In genomic region chr18:58438984-58439311, GRCh38 we compare ENCODE assay signal across 10 cellular contexts.
A peak's percentile ranks its signal among the peaks of the same experiment; 100 is the strongest.
DNase-seq lines count a peak whose midpoint lies in the region; ATAC-seq lines count a peak whose summit lies in the region.
"Had no signal": no experiment of that assay in that cellular context is flagged by ENCODE, and none has a peak within 500 bp of the region (broad histone marks: within the 10 kb centered on the region; RNA-seq: fewer than 3 reads in every experiment).

No MANE protein-coding gene starts in this region.

- POLR2A ChIA-PET in activated CD4-positive, alpha-beta memory T cell treated with anti-CD3 and anti-CD28 coated beads for 36 hours (lab: Charles Lee): interaction anchor here (0.5 kb wide), 1 partner anchor 395 kb away, joined by 3 read pairs; the partner anchor contains the start of gene NEDD4L

- H3K27ac Mint-ChIP-seq in T-helper 1 cell treated with Interleukin-12 subunit alpha and Interleukin-12 subunit beta and Interleukin-4 antibody, amounts not matched to agents 30 μg/mL and 1 μg/mL, for 36 hours: peak overlapping the region; percentile 93
- peak overlapping the region; percentile 78 for H3K27ac Mint-ChIP-seq in activated CD4-positive, alpha-beta memory T cell treated with anti-CD3 and anti-CD28 coated beads for 36 hours
- peak overlapping the region; percentile 76 to 91 (median 85) for H3K27ac Mint-ChIP-seq in immature natural killer cell
- H3K27ac Mint-ChIP-seq in stimulated activated naive B cell treated with anti-CD40 and anti-IgM and Interleukin-4, amounts not matched to agents 10 μg/mL and 1 μg/mL and 100 μg/mL, for 72 hours: no peak overlapping the region

- ATAC-seq in stimulated activated naive B cell treated with anti-CD40 and anti-IgM and Interleukin-4, amounts not matched to agents 10 μg/mL and 1 μg/mL and 100 μg/mL, for 72 hours (replicated peaks): peak; percentile 23 to 36
- ATAC-seq in GM21825 (IDR thresholded peaks at IDR 0.05; ENCODE audit: unreplicated experiment): no peak
- ATAC-seq: HCT116 had no signal

- H3K27me3 Mint-ChIP-seq in T-helper 1 cell treated with Interleukin-12 subunit alpha and Interleukin-12 subunit beta and Interleukin-4 antibody, amounts not matched to agents 30 μg/mL and 1 μg/mL, for 36 hours (ENCODE audit: low read depth): peaks cover 11% of the 10 kb centered on the region
- H3K27me3 Mint-ChIP-seq in activated CD4-positive, alpha-beta memory T cell treated with anti-CD3 and anti-CD28 coated beads for 36 hours: no peaks in the 10 kb centered on the region
- H3K27me3 Mint-ChIP-seq in immature natural killer cell (ENCODE audit: low read depth in 3 of 3): peaks cover 0 to 5% (median 1%) of the 10 kb centered on the region in 3 donors
- H3K27me3 Mint-ChIP-seq in stimulated activated naive B cell treated with anti-CD40 and anti-IgM and Interleukin-4, amounts not matched to agents 10 μg/mL and 1 μg/mL and 100 μg/mL, for 72 hours: no peaks in the 10 kb centered on the region

- H3K36me3 Mint-ChIP-seq in T-helper 1 cell treated with Interleukin-12 subunit alpha and Interleukin-12 subunit beta and Interleukin-4 antibody, amounts not matched to agents 30 μg/mL and 1 μg/mL, for 36 hours (ENCODE audit: low read depth): peaks cover 3% of the 10 kb centered on the region
- no peaks in the 10 kb centered on the region for H3K36me3 Mint-ChIP-seq in activated CD4-positive, alpha-beta memory T cell treated with anti-CD3 and anti-CD28 coated beads for 36 hours
- H3K36me3 Mint-ChIP-seq in immature natural killer cell: peaks cover 0 to 5% (median 0%) of the 10 kb centered on the region in 3 donors
- H3K36me3 Mint-ChIP-seq in stimulated activated naive B cell treated with anti-CD40 and anti-IgM and Interleukin-4, amounts not matched to agents 10 μg/mL and 1 μg/mL and 100 μg/mL, for 72 hours: peaks cover 0 to 1% of the 10 kb centered on the region in 2 donors

- H3K4me1 Mint-ChIP-seq in T-helper 1 cell treated with Interleukin-12 subunit alpha and Interleukin-12 subunit beta and Interleukin-4 antibody, amounts not matched to agents 30 μg/mL and 1 μg/mL, for 36 hours (ENCODE audit: low read depth): peaks cover 17% of the 10 kb centered on the region
- H3K4me1 Mint-ChIP-seq in activated CD4-positive, alpha-beta memory T cell treated with anti-CD3 and anti-CD28 coated beads for 36 hours (ENCODE audit: low read depth): peaks cover 16% of the 10 kb centered on the region
- H3K4me1 Mint-ChIP-seq in immature natural killer cell: peaks cover 13% of the 10 kb centered on the region in 2 donors
- H3K4me1 Mint-ChIP-seq in stimulated activated naive B cell treated with anti-CD40 and anti-IgM and Interleukin-4, amounts not matched to agents 10 μg/mL and 1 μg/mL and 100 μg/mL, for 72 hours: peaks cover 10 to 13% of the 10 kb centered on the region in 2 donors

- CTCF ChIA-PET in activated CD4-positive, alpha-beta memory T cell treated with anti-CD3 and anti-CD28 coated beads for 36 hours (lab: Charles Lee): interaction anchor here (0.7 to 1.5 kb wide), 2 partner anchors 11 to 325 kb away, joined by 3 to 5 read pairs; no protein-coding TSS in a partner anchor

- no peaks in the 10 kb centered on the region for H3K9me3 Mint-ChIP-seq in T-helper 1 cell treated with Interleukin-12 subunit alpha and Interleukin-12 subunit beta and Interleukin-4 antibody, amounts not matched to agents 30 μg/mL and 1 μg/mL, for 36 hours
- H3K9me3 Mint-ChIP-seq in activated CD4-positive, alpha-beta memory T cell treated with anti-CD3 and anti-CD28 coated beads for 36 hours: no peaks in the 10 kb centered on the region
- peaks cover 0 to 1% (median 0%) of the 10 kb centered on the region in 6 donors for H3K9me3 Mint-ChIP-seq in immature natural killer cell
- H3K9me3 Mint-ChIP-seq in stimulated activated naive B cell treated with anti-CD40 and anti-IgM and Interleukin-4, amounts not matched to agents 10 μg/mL and 1 μg/mL and 100 μg/mL, for 72 hours: peaks cover 0 to 1% of the 10 kb centered on the region in 2 donors

- DNase-seq in T-helper 1 cell (no peak), immature natural killer cell (no peak), SKM-1 treated with dmso at 0.1 percent for 144 hours (lab: John Stamatoyannopoulos, UW; ENCODE audit: unreplicated experiment) (no peak), NCI-H526 (lab: John Stamatoyannopoulos, UW) (no peak)
- peak; percentile 19 for DNase-seq in activated CD4-positive, alpha-beta memory T cell treated with anti-CD3 and anti-CD28 coated beads for 36 hours
- no peak for DNase-seq in stimulated activated naive B cell treated with anti-CD40 and anti-IgM and Interleukin-4, amounts not matched to agents 10 μg/mL and 1 μg/mL and 100 μg/mL, for 72 hours
- DNase-seq: NCI-H526 treated with DMSO at 0.1 percent for 48 hours had no signal

- intact Hi-C loops in activated CD4-positive, alpha-beta memory T cell treated with anti-CD3 and anti-CD28 coated beads for 36 hours (cut with micrococcal nuclease): no loop called here

- H3K4me3 Mint-ChIP-seq in T-helper 1 cell treated with Interleukin-12 subunit alpha and Interleukin-12 subunit beta and Interleukin-4 antibody, amounts not matched to agents 30 μg/mL and 1 μg/mL, for 36 hours: peak overlapping the region; percentile 80
- peak overlapping the region; percentile 74 for H3K4me3 Mint-ChIP-seq in activated CD4-positive, alpha-beta memory T cell treated with anti-CD3 and anti-CD28 coated beads for 36 hours
- peak overlapping the region; percentile 84 to 92 (median 89) for H3K4me3 Mint-ChIP-seq in immature natural killer cell
- H3K4me3 Mint-ChIP-seq in stimulated activated naive B cell treated with anti-CD40 and anti-IgM and Interleukin-4, amounts not matched to agents 10 μg/mL and 1 μg/mL and 100 μg/mL, for 72 hours: peak overlapping the region; percentile 68 to 75
